ENCODE assay signal across 1 cellular context in the genomic region with DNA sequence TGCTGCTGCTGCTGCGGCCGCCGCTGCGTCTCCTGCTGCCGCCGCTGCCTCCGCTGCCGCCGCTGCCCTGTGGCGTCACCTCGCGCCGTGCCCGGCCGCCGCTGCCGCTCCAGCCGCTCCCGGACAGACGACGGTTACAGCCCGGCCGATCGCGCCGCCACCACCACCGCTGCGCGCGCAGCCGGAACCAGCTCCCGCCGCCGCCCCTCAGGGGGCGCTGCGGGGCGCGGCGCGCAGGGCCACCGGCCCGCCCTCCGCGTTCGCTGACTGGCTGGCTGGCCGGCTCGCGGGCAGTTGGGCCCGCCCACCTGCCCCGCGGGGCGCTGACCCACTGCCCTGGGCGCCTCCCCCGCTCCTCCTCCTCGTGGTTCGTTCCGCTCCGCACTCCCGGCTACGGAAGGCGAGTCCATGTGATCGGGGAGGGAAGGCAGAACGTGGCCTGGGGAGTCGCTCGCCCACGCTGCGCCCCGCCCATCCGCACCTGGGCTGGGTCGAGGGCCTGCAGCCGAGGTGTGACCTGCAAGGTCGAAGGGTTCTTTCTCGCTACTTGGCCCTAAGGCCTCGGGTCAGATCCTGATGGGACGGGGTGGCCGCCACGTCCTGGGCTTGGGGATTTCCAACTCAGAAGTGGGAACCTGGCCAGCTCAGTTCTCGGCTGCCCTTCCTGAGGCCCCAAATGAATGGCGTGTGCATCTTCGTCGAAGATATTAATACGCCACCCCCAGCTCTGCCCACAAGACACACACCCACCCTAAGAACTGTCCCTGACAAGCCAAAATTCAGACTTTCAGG.
TF ChIP-seq lines count a peak whose summit lies in the region.

A gene (minus strand): TSS at position 185 of the 792 bp plus-strand sequence. CDS start 19,303 bp downstream, outside the sequence.

TF ChIP-seq in HEK293, 187 proteins besides CTCF, POLR2A, EP300 and RAD21 (continued from another document):
- TF ChIP-seq, protein P1, sequence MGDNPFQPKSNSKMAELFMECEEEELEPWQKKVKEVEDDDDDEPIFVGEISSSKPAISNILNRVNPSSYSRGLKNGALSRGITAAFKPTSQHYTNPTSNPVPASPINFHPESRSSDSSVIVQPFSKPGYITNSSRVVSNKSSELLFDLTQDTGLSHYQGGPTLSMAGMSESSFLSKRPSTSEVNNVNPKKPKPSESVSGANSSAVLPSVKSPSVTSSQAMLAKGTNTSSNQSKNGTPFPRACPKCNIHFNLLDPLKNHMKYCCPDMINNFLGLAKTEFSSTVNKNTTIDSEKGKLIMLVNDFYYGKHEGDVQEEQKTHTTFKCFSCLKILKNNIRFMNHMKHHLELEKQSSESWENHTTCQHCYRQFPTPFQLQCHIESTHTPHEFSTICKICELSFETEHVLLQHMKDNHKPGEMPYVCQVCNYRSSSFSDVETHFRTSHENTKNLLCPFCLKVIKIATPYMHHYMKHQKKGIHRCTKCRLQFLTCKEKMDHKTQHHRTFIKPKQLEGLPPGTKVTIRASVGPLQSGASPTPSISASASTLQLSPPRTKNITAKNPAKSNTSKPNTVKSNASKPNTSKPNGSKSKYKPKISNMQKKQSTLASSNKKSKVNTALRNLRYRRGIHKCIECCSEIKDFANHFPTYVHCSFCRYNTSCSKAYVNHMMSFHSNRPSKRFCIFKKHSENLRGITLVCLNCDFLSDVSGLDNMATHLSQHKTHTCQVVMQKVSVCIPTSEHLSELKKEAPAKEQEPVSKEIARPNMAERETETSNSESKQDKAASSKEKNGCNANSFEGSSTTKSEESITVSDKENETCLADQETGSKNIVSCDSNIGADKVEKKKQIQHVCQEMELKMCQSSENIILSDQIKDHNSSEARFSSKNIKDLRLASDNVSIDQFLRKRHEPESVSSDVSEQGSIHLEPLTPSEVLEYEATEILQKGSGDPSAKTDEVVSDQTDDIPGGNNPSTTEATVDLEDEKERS (tag by site-specific recombination; IDR thresholded peaks at IDR 0.05), result no peak
- TF ChIP-seq SALL2 (tag by site-specific recombination; IDR thresholded peaks at IDR 0.05; ENCODE audit: borderline replicate concordance) (no peak), ZNF248 (tag by site-specific recombination; IDR thresholded peaks at IDR 0.05) (no peak), OSR2 (tag by site-specific recombination; IDR thresholded peaks at IDR 0.05) (no peak), ZNF138 (tag by site-specific recombination; IDR thresholded peaks at IDR 0.05; ENCODE audit: borderline replicate concordance) (no peak), SCRT2 (tag by site-specific recombination; IDR thresholded peaks at IDR 0.05) (0 out of 2 replicates have a peak, but pooled peaks have one; percentile 9)
- TF ChIP-seq, protein P2, sequence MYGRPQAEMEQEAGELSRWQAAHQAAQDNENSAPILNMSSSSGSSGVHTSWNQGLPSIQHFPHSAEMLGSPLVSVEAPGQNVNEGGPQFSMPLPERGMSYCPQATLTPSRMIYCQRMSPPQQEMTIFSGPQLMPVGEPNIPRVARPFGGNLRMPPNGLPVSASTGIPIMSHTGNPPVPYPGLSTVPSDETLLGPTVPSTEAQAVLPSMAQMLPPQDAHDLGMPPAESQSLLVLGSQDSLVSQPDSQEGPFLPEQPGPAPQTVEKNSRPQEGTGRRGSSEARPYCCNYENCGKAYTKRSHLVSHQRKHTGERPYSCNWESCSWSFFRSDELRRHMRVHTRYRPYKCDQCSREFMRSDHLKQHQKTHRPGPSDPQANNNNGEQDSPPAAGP (tag by site-specific recombination; IDR thresholded peaks at IDR 0.05), result peak; percentile 97
TF ChIP-seq in HEK293: peak in this region for 61.
